23 cellular contexts compared by ENCODE assay signal in genomic region chr2:185245216-185245615, GRCh38.
"Had no signal": no experiment of that assay in that cellular context is flagged by ENCODE, and none has a peak within 500 bp of the region (broad histone marks: within the 10 kb centered on the region; RNA-seq: fewer than 3 reads in every experiment).

No MANE protein-coding gene starts in this region.

- H3K4me1 Mint-ChIP-seq: naive thymus-derived CD8-positive, alpha-beta T cell; nephron progenitor cell; neural crest cell; stimulated activated effector memory CD8-positive, alpha-beta T cell treated with anti-CD3 and anti-CD28 coated beads, Interleukin-12 subunit alpha, Interleukin-12 subunit beta, amount 100 ng/mL, for 72 hours; stimulated activated naive B cell treated with anti-CD40 and anti-IgM and Interleukin-4, amounts not matched to agents 10 μg/mL and 1 μg/mL and 100 μg/mL, for 72 hours had no signal

- H3K27ac Mint-ChIP-seq: naive thymus-derived CD8-positive, alpha-beta T cell; natural killer cell treated with Interleukin-12 subunit alpha and Interleukin-12 subunit beta and Interleukin-15 and Interleukin-18, amount 100 ng/mL, for 72 hours; nephron progenitor cell; progenitor cell of endocrine pancreas; stimulated activated effector memory CD8-positive, alpha-beta T cell treated with anti-CD3 and anti-CD28 coated beads, Interleukin-12 subunit alpha, Interleukin-12 subunit beta, amount 100 ng/mL, for 72 hours; stimulated activated naive B cell treated with anti-CD40 and anti-IgM and Interleukin-4, amounts not matched to agents 10 μg/mL and 1 μg/mL and 100 μg/mL, for 72 hours; stimulated activated naive CD8-positive, alpha-beta T cell treated with anti-CD3 and anti-CD28 coated beads, Interleukin-15, Interleukin-2, amounts not matched to agents 100 ng/mL and 50 ng/mL, for 24 hours had no signal

- ATAC-seq: naive thymus-derived CD8-positive, alpha-beta T cell; natural killer cell treated with Interleukin-12 subunit alpha and Interleukin-12 subunit beta and Interleukin-15 and Interleukin-18, amount 100 ng/mL, for 72 hours; psoas muscle; right cardiac atrium; right lobe of liver; stimulated activated effector memory CD8-positive, alpha-beta T cell treated with anti-CD3 and anti-CD28 coated beads, Interleukin-12 subunit alpha, Interleukin-12 subunit beta, amount 100 ng/mL, for 72 hours; stimulated activated naive B cell treated with anti-CD40 and anti-IgM and Interleukin-4, amounts not matched to agents 10 μg/mL and 1 μg/mL and 100 μg/mL, for 72 hours had no signal

- H3K36me3 Mint-ChIP-seq: naive thymus-derived CD8-positive, alpha-beta T cell; stimulated activated effector memory CD8-positive, alpha-beta T cell treated with anti-CD3 and anti-CD28 coated beads, Interleukin-12 subunit alpha, Interleukin-12 subunit beta, amount 100 ng/mL, for 72 hours; stimulated activated naive B cell treated with anti-CD40 and anti-IgM and Interleukin-4, amounts not matched to agents 10 μg/mL and 1 μg/mL and 100 μg/mL, for 72 hours had no signal

- DNase-seq: naive thymus-derived CD8-positive, alpha-beta T cell; nephron progenitor cell; nucleus accumbens; posterior cingulate gyrus; psoas muscle; right cardiac atrium; right lobe of liver; sigmoid colon; small intestine; stimulated activated CD4-positive, alpha-beta T cell treated with anti-CD3 and anti-CD28 coated beads, Interleukin-15, amount 100 ng/mL, for 24 hours; stimulated activated CD4-positive, alpha-beta T cell treated with anti-CD3 and anti-CD28 coated beads, Interleukin-2, amount 100 ng/mL, for 24 hours; stimulated activated CD4-positive, alpha-beta T cell treated with anti-CD3 and anti-CD28 coated beads, Interleukin-2, amount 100 ng/mL, for 48 hours; stimulated activated CD4-positive, alpha-beta T cell treated with anti-CD3 and anti-CD28 coated beads, Interleukin-4, amount 100 ng/mL, for 24 hours; stimulated activated naive B cell treated with anti-CD40 and anti-IgM and Interleukin-4, amounts not matched to agents 10 μg/mL and 1 μg/mL and 100 μg/mL, for 72 hours; stimulated activated naive CD4-positive, alpha-beta T cell treated with Interleukin-2 at 50 U/mL for 16 hours; stomach; thyroid gland; upper lobe of left lung had no signal

- H3K27me3 Mint-ChIP-seq: naive thymus-derived CD8-positive, alpha-beta T cell; natural killer cell treated with Interleukin-12 subunit alpha and Interleukin-12 subunit beta and Interleukin-15 and Interleukin-18, amount 100 ng/mL, for 72 hours; progenitor cell of endocrine pancreas; stimulated activated naive B cell treated with anti-CD40 and anti-IgM and Interleukin-4, amounts not matched to agents 10 μg/mL and 1 μg/mL and 100 μg/mL, for 72 hours; stimulated activated naive CD8-positive, alpha-beta T cell treated with anti-CD3 and anti-CD28 coated beads, Interleukin-15, Interleukin-2, amounts not matched to agents 100 ng/mL and 50 ng/mL, for 24 hours had no signal

- H3K9me3 Mint-ChIP-seq: nephron progenitor cell, neural crest cell had no signal

- H3K4me3 Mint-ChIP-seq: naive thymus-derived CD8-positive, alpha-beta T cell; natural killer cell treated with Interleukin-12 subunit alpha and Interleukin-12 subunit beta and Interleukin-15 and Interleukin-18, amount 100 ng/mL, for 72 hours; nephron progenitor cell; neural crest cell; stimulated activated effector memory CD8-positive, alpha-beta T cell treated with anti-CD3 and anti-CD28 coated beads, Interleukin-12 subunit alpha, Interleukin-12 subunit beta, amount 100 ng/mL, for 72 hours; stimulated activated naive B cell treated with anti-CD40 and anti-IgM and Interleukin-4, amounts not matched to agents 10 μg/mL and 1 μg/mL and 100 μg/mL, for 72 hours; stimulated activated naive CD8-positive, alpha-beta T cell treated with anti-CD3 and anti-CD28 coated beads, Interleukin-15, Interleukin-2, amounts not matched to agents 100 ng/mL and 50 ng/mL, for 24 hours had no signal
